In the genomic region with DNA sequence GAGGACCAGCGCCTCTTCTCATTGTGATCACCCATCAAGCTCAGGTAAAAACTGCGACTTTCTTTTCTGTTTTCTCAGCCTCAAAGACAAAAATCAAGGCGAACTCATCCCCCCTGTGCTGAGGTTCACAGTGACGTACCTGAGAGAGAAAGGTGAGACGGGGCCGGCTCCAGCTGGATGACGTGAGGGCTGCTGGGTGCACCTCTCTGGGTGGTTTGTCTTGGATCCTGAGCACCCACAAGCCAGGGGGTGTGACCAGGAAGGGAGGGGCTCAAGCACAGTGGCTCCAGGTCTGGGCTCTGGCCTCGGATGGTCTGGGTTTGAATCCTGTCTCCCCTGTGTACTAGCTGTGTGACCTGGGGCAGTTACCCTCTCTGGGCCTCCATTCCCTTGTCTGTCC, we compare ENCODE assay signal across 26 cellular contexts.
DNase-seq lines count a peak whose midpoint lies in the region; ATAC-seq, FAIRE-seq and TF ChIP-seq lines count a peak whose summit lies in the region.
"Had no signal": no experiment of that assay in that cellular context is flagged by ENCODE, and none has a peak within 500 bp of the region (broad histone marks: within the 10 kb centered on the region; RNA-seq: fewer than 3 reads in every experiment).

No MANE protein-coding gene starts in this region.

- no peak overlapping the region for H3K27ac Mint-ChIP-seq in natural killer cell treated with Interleukin-12 subunit alpha and Interleukin-12 subunit beta and Interleukin-15 and Interleukin-18, amount 100 ng/mL, for 72 hours
- H3K27ac Mint-ChIP-seq in natural killer cell = no peak overlapping the region
- no peak overlapping the region for H3K27ac Mint-ChIP-seq in endothelial cell (ENCODE audit: unreplicated experiment)
- H3K27ac Mint-ChIP-seq: B cell; CD4-positive, alpha-beta T cell; CD8-positive, alpha-beta memory T cell had no signal

- no peak for ATAC-seq in natural killer cell treated with Interleukin-12 subunit alpha and Interleukin-12 subunit beta and Interleukin-15 and Interleukin-18, amount 100 ng/mL, for 72 hours
- ATAC-seq in natural killer cell = no peak
- ATAC-seq in HG02870 (IDR thresholded peaks at IDR 0.05; ENCODE audit: unreplicated experiment) = no peak
- ATAC-seq: A549 had no signal

- H3K79me2 ChIP-seq in osteoblast (ENCODE audit: insufficient read depth, low read length) = no peaks in the 10 kb centered on the region

- H3K4me3 Mint-ChIP-seq in natural killer cell treated with Interleukin-12 subunit alpha and Interleukin-12 subunit beta and Interleukin-15 and Interleukin-18, amount 100 ng/mL, for 72 hours = no peak overlapping the region
- H3K4me3 Mint-ChIP-seq in natural killer cell = no peak overlapping the region
- no peak overlapping the region for H3K4me3 Mint-ChIP-seq in endothelial cell (ENCODE audit: unreplicated experiment)
- H3K4me3 Mint-ChIP-seq: B cell; CD4-positive, alpha-beta T cell; CD8-positive, alpha-beta memory T cell had no signal

- H3K4me3 ChIP-seq in bronchial epithelial cell (ENCODE audit: low read depth, low read length) (no peak overlapping the region), osteoblast (ENCODE audit: insufficient read depth, low read length) (no peak overlapping the region)
- H3K4me3 ChIP-seq: A549; BLaER1 treated with 17β-estradiol and CSF1 and Interleukin-3, amounts not matched to agents 10 nM and 100 nM had no signal

- no peaks in the 10 kb centered on the region for H3K27me3 ChIP-seq in bronchial epithelial cell (ENCODE audit: control insufficient read depth, insufficient read depth, low read length)
- peaks cover 4% of the 10 kb centered on the region for H3K27me3 ChIP-seq in osteoblast (ENCODE audit: insufficient read depth, low read length)
- H3K27me3 ChIP-seq: BLaER1 treated with 17β-estradiol and CSF1 and Interleukin-3, amounts not matched to agents 10 nM and 100 nM had no signal

- no peaks in the 10 kb centered on the region for H3K9me3 ChIP-seq in osteoblast (ENCODE audit: low read depth, low read length)
- H3K9me3 ChIP-seq: A549 had no signal

- H3K36me3 ChIP-seq in bronchial epithelial cell (ENCODE audit: control insufficient read depth, insufficient read depth, low read length) (peaks cover 13% of the 10 kb centered on the region), osteoblast (ENCODE audit: insufficient read depth, low read length) (no peaks in the 10 kb centered on the region)

- intact Hi-C loops in natural killer cell (cut with micrococcal nuclease) = no loop called here

- peak; percentile 50 for FAIRE-seq in bronchial epithelial cell (lab: Jason Lieb, UNC)
- FAIRE-seq: A549, G401.6, GM12891, GM19239 had no signal

- H3K9me3 Mint-ChIP-seq in natural killer cell treated with Interleukin-12 subunit alpha and Interleukin-12 subunit beta and Interleukin-15 and Interleukin-18, amount 100 ng/mL, for 72 hours = no peaks in the 10 kb centered on the region
- H3K9me3 Mint-ChIP-seq in natural killer cell (no peaks in the 10 kb centered on the region), endothelial cell (ENCODE audit: unreplicated experiment) (peaks cover 4% of the 10 kb centered on the region)
- H3K9me3 Mint-ChIP-seq: CD4-positive, alpha-beta T cell had no signal

- peaks cover 6% of the 10 kb centered on the region for H3K36me3 Mint-ChIP-seq in natural killer cell treated with Interleukin-12 subunit alpha and Interleukin-12 subunit beta and Interleukin-15 and Interleukin-18, amount 100 ng/mL, for 72 hours
- peaks cover 8% of the 10 kb centered on the region for H3K36me3 Mint-ChIP-seq in natural killer cell
- no peaks in the 10 kb centered on the region for H3K36me3 Mint-ChIP-seq in endothelial cell (ENCODE audit: low read depth, unreplicated experiment)

- no peaks in the 10 kb centered on the region for H3K4me1 Mint-ChIP-seq in natural killer cell treated with Interleukin-12 subunit alpha and Interleukin-12 subunit beta and Interleukin-15 and Interleukin-18, amount 100 ng/mL, for 72 hours (ENCODE audit: low read depth in 2 of 2)
- H3K4me1 Mint-ChIP-seq in natural killer cell (no peaks in the 10 kb centered on the region), endothelial cell (ENCODE audit: unreplicated experiment) (no peaks in the 10 kb centered on the region)
- H3K4me1 Mint-ChIP-seq: B cell; CD8-positive, alpha-beta memory T cell had no signal

- DNase-seq in natural killer cell treated with Interleukin-12 subunit alpha and Interleukin-12 subunit beta and Interleukin-15 and Interleukin-18, amount 100 ng/mL, for 72 hours (ENCODE audit: low spot score) = peak; percentile 37
- no peak for DNase-seq in natural killer cell
- no peak for DNase-seq in bronchial epithelial cell (ENCODE audit: low read depth)
- peak; percentile 55 for DNase-seq in osteoblast (ENCODE audit: insufficient read length, low spot score, missing footprints)
- DNase-seq in endothelial cell (ENCODE audit: low spot score) = no peak
- no peak for DNase-seq in NCI-H1417 treated with DMSO at 0.1 percent for 48 hours (lab: John Stamatoyannopoulos, UW)
- DNase-seq: AML-193; CD4-positive, alpha-beta T cell; COR-L47; DMS 273 treated with DMSO at 0.1 percent for 48 hours; DMS153; DMS53; DMS79; DND-41; EL; GF-D8 had no signal

- no peaks in the 10 kb centered on the region for H3K27me3 Mint-ChIP-seq in natural killer cell treated with Interleukin-12 subunit alpha and Interleukin-12 subunit beta and Interleukin-15 and Interleukin-18, amount 100 ng/mL, for 72 hours
- no peaks in the 10 kb centered on the region for H3K27me3 Mint-ChIP-seq in natural killer cell (ENCODE audit: low read depth in 2 of 2)
- H3K27me3 Mint-ChIP-seq in endothelial cell (ENCODE audit: unreplicated experiment) = peaks cover 2% of the 10 kb centered on the region

- H3K4me2 ChIP-seq in osteoblast (ENCODE audit: insufficient read depth, low read length) = no peak overlapping the region
- H3K4me2 ChIP-seq: A549; BLaER1 treated with 17β-estradiol and CSF1 and Interleukin-3, amounts not matched to agents 10 nM and 100 nM had no signal

- H3K4me1 ChIP-seq in osteoblast (ENCODE audit: insufficient read depth, low read length) = no peaks in the 10 kb centered on the region
- H3K4me1 ChIP-seq: A549 had no signal

- no peak overlapping the region for H2AFZ ChIP-seq in osteoblast (ENCODE audit: low read length)

- TF ChIP-seq CTCF in natural killer cell (IDR thresholded peaks at IDR 0.05) (no peak), bronchial epithelial cell (IDR thresholded peaks at IDR 0.05; ENCODE audit: insufficient read depth, low read length, severe bottlenecking) (no peak), osteoblast (IDR thresholded peaks at IDR 0.05; ENCODE audit: extremely low read depth, low read depth, low read length) (no peak), endothelial cell (IDR thresholded peaks at IDR 0.05; ENCODE audit: unreplicated experiment) (no peak)

- no peak overlapping the region for H3K27ac ChIP-seq in osteoblast (ENCODE audit: low read depth, low read length)
- H3K27ac ChIP-seq: 22Rv1; A549; BLaER1 treated with 17β-estradiol and CSF1 and Interleukin-3, amounts not matched to agents 10 nM and 100 nM; C4-2B had no signal

- H4K20me1 ChIP-seq in osteoblast (ENCODE audit: insufficient read depth, low read length) = no peaks in the 10 kb centered on the region
- H4K20me1 ChIP-seq: BLaER1 treated with 17β-estradiol and CSF1 and Interleukin-3, amounts not matched to agents 10 nM and 100 nM had no signal

Comparison
In these comparisons a context has a peak if more than half of its experiments do, and no peak if none do; other contexts are left out.
1. DNase-seq: peak in natural killer cell treated with Interleukin-12 subunit alpha and Interleukin-12 subunit beta and Interleukin-15 and Interleukin-18, amount 100 ng/mL, for 72 hours (single experiment) and osteoblast (single experiment); none in natural killer cell (single experiment), bronchial epithelial cell (single experiment), endothelial cell (single experiment) and NCI-H1417 treated with DMSO at 0.1 percent for 48 hours (single experiment).